ENCODE assay signal across 8 cellular contexts in genomic region chr1:84442256-84442655, GRCh38. TPM values are rescaled to one million over a fixed set of nuclear protein-coding genes. Genes with fewer than 3 reads are reported as not detected.
A peak's percentile ranks its signal among the peaks of the same experiment; 100 is the strongest.
DNase-seq lines count a peak whose midpoint lies in the region; ATAC-seq, FAIRE-seq and TF ChIP-seq lines count a peak whose summit lies in the region.

No MANE protein-coding gene starts in this region.

- H3K36me3 ChIP-seq in osteoblast (ENCODE audit: insufficient read depth, low read length): no peaks in the 10 kb centered on the region

- H3K27me3 ChIP-seq in osteoblast (ENCODE audit: insufficient read depth, low read length): no peaks in the 10 kb centered on the region

- no peak overlapping the region for H3K27ac ChIP-seq in osteoblast (ENCODE audit: low read depth, low read length)

- no peak overlapping the region for H3K4me3 ChIP-seq in osteoblast (ENCODE audit: insufficient read depth, low read length)

- H2AFZ ChIP-seq in osteoblast (ENCODE audit: low read length): no peak overlapping the region

- ATAC-seq in GM21619 (IDR thresholded peaks at IDR 0.05; ENCODE audit: unreplicated experiment): peak; percentile 98
- ATAC-seq in esophagus mucosa: peak; percentile 97

- FAIRE-seq in HTR-8/SVneo (lab: Jason Lieb, UNC): no peak

- no peaks in the 10 kb centered on the region for H3K9me3 ChIP-seq in osteoblast (ENCODE audit: low read depth, low read length)

- no peaks in the 10 kb centered on the region for H3K36me3 Mint-ChIP-seq in activated CD4-positive, alpha-beta T cell treated with anti-CD3 and anti-CD28 coated beads, Interleukin-2, amount 10 ng/mL, durations not matched to agents 24 days and 14 days (ENCODE audit: low read depth)

- H3K4me3 Mint-ChIP-seq in activated CD4-positive, alpha-beta T cell treated with anti-CD3 and anti-CD28 coated beads, Interleukin-2, amount 10 ng/mL, durations not matched to agents 24 days and 14 days: peak overlapping the region; percentile 28

- peak; percentile 66 for TF ChIP-seq CTCF in osteoblast (IDR thresholded peaks at IDR 0.05; ENCODE audit: extremely low read depth, low read depth, low read length)

- DNase-seq in activated CD4-positive, alpha-beta T cell treated with anti-CD3 and anti-CD28 coated beads, Interleukin-2, amount 10 ng/mL, durations not matched to agents 24 days and 14 days: peak; percentile 80
- DNase-seq in activated CD4-positive, alpha-beta T cell treated with anti-CD3 and anti-CD28 coated beads, Interleukin-2, amount 50 U/mL, for 1 hour: no peak
- DNase-seq in HTR-8/SVneo (ENCODE audit: insufficient read length, low spot score): peak; percentile 50
- peak; percentile 93 for DNase-seq in SKM-1 treated with dmso at 0.1 percent for 144 hours (lab: John Stamatoyannopoulos, UW; ENCODE audit: unreplicated experiment)
- DNase-seq in osteoblast (ENCODE audit: insufficient read length, low spot score, missing footprints): peak; percentile 87
- DNase-seq in GOT3 (lab: John Stamatoyannopoulos, UW): no peak

- H3K4me1 Mint-ChIP-seq in activated CD4-positive, alpha-beta T cell treated with anti-CD3 and anti-CD28 coated beads, Interleukin-2, amount 10 ng/mL, durations not matched to agents 24 days and 14 days: peaks cover 16% of the 10 kb centered on the region

- H3K27me3 Mint-ChIP-seq in activated CD4-positive, alpha-beta T cell treated with anti-CD3 and anti-CD28 coated beads, Interleukin-2, amount 10 ng/mL, durations not matched to agents 24 days and 14 days: peaks cover 15% of the 10 kb centered on the region

- no peak overlapping the region for H3K4me2 ChIP-seq in osteoblast (ENCODE audit: insufficient read depth, low read length)

- H3K79me2 ChIP-seq in osteoblast (ENCODE audit: insufficient read depth, low read length): no peaks in the 10 kb centered on the region

- H3K27ac Mint-ChIP-seq in activated CD4-positive, alpha-beta T cell treated with anti-CD3 and anti-CD28 coated beads, Interleukin-2, amount 10 ng/mL, durations not matched to agents 24 days and 14 days: peak overlapping the region; percentile 69

- no peaks in the 10 kb centered on the region for H4K20me1 ChIP-seq in osteoblast (ENCODE audit: insufficient read depth, low read length)

- intact Hi-C loops in activated CD4-positive, alpha-beta T cell treated with anti-CD3 and anti-CD28 coated beads, Interleukin-2, amount 10 ng/mL, durations not matched to agents 24 days and 14 days (cut with micrococcal nuclease): loop anchor here (1.0 to 10.0 kb wide), 8 partner anchors 35 to 493 kb away; partner anchors contain the start of genes GNG5, RPF1 and SPATA1

- H3K4me1 ChIP-seq in osteoblast (ENCODE audit: insufficient read depth, low read length): peaks cover 6% of the 10 kb centered on the region

- H3K9me3 Mint-ChIP-seq in activated CD4-positive, alpha-beta T cell treated with anti-CD3 and anti-CD28 coated beads, Interleukin-2, amount 10 ng/mL, durations not matched to agents 24 days and 14 days: peaks cover 27% of the 10 kb centered on the region

RNA-seq across cellular contexts. Expression of gene RPF1, which starts 36.8 kb away (rescaled TPM):
- 63.3 and 64.4 TPM in 2 replicates for total RNA-seq in activated CD4-positive, alpha-beta T cell treated with anti-CD3 and anti-CD28 coated beads, Interleukin-2, amount 10 ng/mL, durations not matched to agents 24 days and 14 days
- total RNA-seq in esophagus mucosa (24.4 TPM), osteoblast (29.3 and 35.4 TPM in 2 replicates)

RNA-seq across cellular contexts. Expression of gene DNASE2B, which starts 44.0 kb away (rescaled TPM):
- total RNA-seq in activated CD4-positive, alpha-beta T cell treated with anti-CD3 and anti-CD28 coated beads, Interleukin-2, amount 10 ng/mL, durations not matched to agents 24 days and 14 days: not detected in 2 replicates
- total RNA-seq in esophagus mucosa (not detected), osteoblast (not detected in 2 replicates)

Comparison
In these comparisons a context has a peak if more than half of its experiments do, and no peak if none do; other contexts are left out.
1. DNase-seq: peak in activated CD4-positive, alpha-beta T cell treated with anti-CD3 and anti-CD28 coated beads, Interleukin-2, amount 10 ng/mL, durations not matched to agents 24 days and 14 days (single experiment), HTR-8/SVneo (single experiment), SKM-1 treated with dmso at 0.1 percent for 144 hours (single experiment) and osteoblast (single experiment); none in activated CD4-positive, alpha-beta T cell treated with anti-CD3 and anti-CD28 coated beads, Interleukin-2, amount 50 U/mL, for 1 hour (single experiment) and GOT3 (single experiment).